ENCODE assay signal across 8 cellular contexts in the genomic region with DNA sequence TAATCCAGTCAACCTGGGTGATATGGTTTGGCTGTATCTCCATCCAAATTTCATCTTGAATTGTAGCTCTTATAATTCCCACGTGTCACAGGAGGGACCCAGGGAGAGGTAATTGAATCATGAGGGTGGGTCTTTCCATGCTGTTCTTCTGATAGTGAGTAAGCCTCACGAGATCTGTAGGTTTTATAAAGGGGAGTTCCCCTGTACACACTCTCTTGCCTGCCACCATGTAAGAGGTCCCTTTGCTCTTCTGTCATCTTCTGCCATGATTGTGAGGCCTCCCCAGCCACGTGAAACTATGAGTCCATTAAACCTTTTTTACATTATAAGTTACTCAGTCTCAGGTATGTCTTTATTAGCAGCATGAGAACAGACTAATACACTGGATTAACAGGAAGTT. TPM values are rescaled to one million over a fixed set of nuclear protein-coding genes. Genes with fewer than 3 reads are reported as not detected.
"Had no signal": no experiment of that assay in that cellular context is flagged by ENCODE, and none has a peak within 500 bp of the region (broad histone marks: within the 10 kb centered on the region; RNA-seq: fewer than 3 reads in every experiment).

No MANE protein-coding gene starts in this region.

- H3K9me3 Mint-ChIP-seq: GM23338, H9, IgD-negative memory B cell had no signal

- H3K27ac ChIP-seq: HL-60 had no signal

- H3K4me3 ChIP-seq: GM23338 had no signal

- H3K27ac Mint-ChIP-seq: H9, IgD-negative memory B cell had no signal

- ATAC-seq: GM23338, HepG2 had no signal

- H3K4me3 Mint-ChIP-seq: GM23338, H9, IgD-negative memory B cell had no signal

- DNase-seq: H9, HCEC 1CT had no signal

- H3K4me1 Mint-ChIP-seq: GM23338 had no signal

- H3K36me3 Mint-ChIP-seq: IgD-negative memory B cell had no signal

RNA-seq across cellular contexts. Expression of a gene that starts 19.5 kb away (rescaled TPM):
- total RNA-seq: GM23338, H1, H9, HepG2, HT1080 had no signal

RNA-seq across cellular contexts. Expression of a gene that starts 49.4 kb away (rescaled TPM):
- total RNA-seq: GM23338, H1, H9, HepG2, HT1080 had no signal
